Comparison of ENCODE assay signal across 1 cellular context in genomic region chr14:24232645-24233537, GRCh38.
TF ChIP-seq lines count a peak whose summit lies in the region.

Gene GMPR2, plus strand, starts transcription at chr14:24232929. Its CDS starts 325 bp downstream, at chr14:24233254.

TF ChIP-seq in HepG2, 621 proteins besides CTCF, POLR2A, EP300 and RAD21 (continued from another document and continues in another):
- TF ChIP-seq, protein P1, sequence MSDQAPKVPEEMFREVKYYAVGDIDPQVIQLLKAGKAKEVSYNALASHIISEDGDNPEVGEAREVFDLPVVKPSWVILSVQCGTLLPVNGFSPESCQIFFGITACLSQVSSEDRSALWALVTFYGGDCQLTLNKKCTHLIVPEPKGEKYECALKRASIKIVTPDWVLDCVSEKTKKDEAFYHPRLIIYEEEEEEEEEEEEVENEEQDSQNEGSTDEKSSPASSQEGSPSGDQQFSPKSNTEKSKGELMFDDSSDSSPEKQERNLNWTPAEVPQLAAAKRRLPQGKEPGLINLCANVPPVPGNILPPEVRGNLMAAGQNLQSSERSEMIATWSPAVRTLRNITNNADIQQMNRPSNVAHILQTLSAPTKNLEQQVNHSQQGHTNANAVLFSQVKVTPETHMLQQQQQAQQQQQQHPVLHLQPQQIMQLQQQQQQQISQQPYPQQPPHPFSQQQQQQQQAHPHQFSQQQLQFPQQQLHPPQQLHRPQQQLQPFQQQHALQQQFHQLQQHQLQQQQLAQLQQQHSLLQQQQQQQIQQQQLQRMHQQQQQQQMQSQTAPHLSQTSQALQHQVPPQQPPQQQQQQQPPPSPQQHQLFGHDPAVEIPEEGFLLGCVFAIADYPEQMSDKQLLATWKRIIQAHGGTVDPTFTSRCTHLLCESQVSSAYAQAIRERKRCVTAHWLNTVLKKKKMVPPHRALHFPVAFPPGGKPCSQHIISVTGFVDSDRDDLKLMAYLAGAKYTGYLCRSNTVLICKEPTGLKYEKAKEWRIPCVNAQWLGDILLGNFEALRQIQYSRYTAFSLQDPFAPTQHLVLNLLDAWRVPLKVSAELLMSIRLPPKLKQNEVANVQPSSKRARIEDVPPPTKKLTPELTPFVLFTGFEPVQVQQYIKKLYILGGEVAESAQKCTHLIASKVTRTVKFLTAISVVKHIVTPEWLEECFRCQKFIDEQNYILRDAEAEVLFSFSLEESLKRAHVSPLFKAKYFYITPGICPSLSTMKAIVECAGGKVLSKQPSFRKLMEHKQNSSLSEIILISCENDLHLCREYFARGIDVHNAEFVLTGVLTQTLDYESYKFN (CRISPR knock-in tag; conservative IDR thresholded peaks at IDR 0.05): peak; percentile 77
- TF ChIP-seq ZNF761 (CRISPR knock-in tag; conservative IDR thresholded peaks at IDR 0.05) (peak; percentile 98; the same call in 1 of the 2 replicates), NPAS2 (CRISPR knock-in tag; IDR thresholded peaks at IDR 0.05; ENCODE audit: borderline replicate concordance) (0 out of 2 replicates have a peak, but pooled peaks have one; percentile 20), RARA (CRISPR knock-in tag; IDR thresholded peaks at IDR 0.05) (no peak; the same call in none of the 2 replicates), NFE2 (CRISPR knock-in tag; IDR thresholded peaks at IDR 0.05) (no peak), ZNF414 (CRISPR knock-in tag; IDR thresholded peaks at IDR 0.05) (peak; percentile 99), HMG20A (CRISPR knock-in tag; IDR thresholded peaks at IDR 0.05; ENCODE audit: borderline replicate concordance) (no peak; the same call in 1 of the 2 replicates), FLYWCH1 (CRISPR knock-in tag; IDR thresholded peaks at IDR 0.05) (0 out of 2 replicates have a peak, but pooled peaks have one; percentile 73), ZNF75D (CRISPR knock-in tag; IDR thresholded peaks at IDR 0.05; ENCODE audit: borderline replicate concordance) (peak; percentile 88; the same call in 1 of the 2 replicates), MXI1 (IDR thresholded peaks at IDR 0.05; ENCODE audit: borderline replicate concordance, low read depth, low read length) (peak; percentile 27; the same call in 2 of the 3 replicates), ATF2 (CRISPR knock-in tag; IDR thresholded peaks at IDR 0.05) (peak; percentile 11), GATA4 (IDR thresholded peaks at IDR 0.05; ENCODE audit: borderline replicate concordance, low read depth) (peak; percentile 39; the same call in 1 of the 2 replicates), ZNF883 (CRISPR knock-in tag; IDR thresholded peaks at IDR 0.05; ENCODE audit: not compliant biosample characterization) (peak; percentile 59), ZBTB42 (CRISPR knock-in tag; IDR thresholded peaks at IDR 0.05) (peak; percentile 81; the same call in 1 of the 2 replicates), IKZF5 (CRISPR knock-in tag; IDR thresholded peaks at IDR 0.05) (peak; percentile 88), KDM5B (CRISPR knock-in tag; IDR thresholded peaks at IDR 0.05; ENCODE audit: borderline replicate concordance) (peak; percentile 95), SP140L (CRISPR knock-in tag; IDR thresholded peaks at IDR 0.05; ENCODE audit: borderline replicate concordance) (no peak; the same call in 1 of the 2 replicates), MNT (IDR thresholded peaks at IDR 0.05) (no peak), ZNF12 (CRISPR knock-in tag; IDR thresholded peaks at IDR 0.05) (peak; percentile 56), ZSCAN29 (CRISPR knock-in tag; conservative IDR thresholded peaks at IDR 0.05) (peak; percentile 95), ZNF44 (CRISPR knock-in tag; IDR thresholded peaks at IDR 0.05) (peak; percentile 2; the same call in 1 of the 2 replicates), FOXJ3 (CRISPR knock-in tag; IDR thresholded peaks at IDR 0.05; ENCODE audit: borderline replicate concordance) (peak; percentile 92), PITX1 (CRISPR knock-in tag; IDR thresholded peaks at IDR 0.05) (peak; percentile 86), RXRB (CRISPR knock-in tag; IDR thresholded peaks at IDR 0.05; ENCODE audit: borderline replicate concordance) (peak; percentile 70), ZNF251 (CRISPR knock-in tag; IDR thresholded peaks at IDR 0.05) (peak; percentile 85), JUNB (CRISPR knock-in tag; IDR thresholded peaks at IDR 0.05; ENCODE audit: borderline replicate concordance) (no peak), MYNN (CRISPR knock-in tag; IDR thresholded peaks at IDR 0.05; ENCODE audit: low read depth) (peak; percentile 95), ZNF619 (CRISPR knock-in tag; IDR thresholded peaks at IDR 0.05) (no peak), TGIF2 (CRISPR knock-in tag; IDR thresholded peaks at IDR 0.05) (peak; percentile 86; the same call in 1 of the 2 replicates), SP5 (CRISPR knock-in tag; IDR thresholded peaks at IDR 0.05; ENCODE audit: borderline replicate concordance, low read depth) (peak; percentile 10; the same call in 1 of the 2 replicates), ZNF124 (CRISPR knock-in tag; IDR thresholded peaks at IDR 0.05) (no peak), NCOA2 (CRISPR knock-in tag; IDR thresholded peaks at IDR 0.05) (no peak; the same call in 1 of the 2 replicates), ZNF230 (CRISPR knock-in tag; IDR thresholded peaks at IDR 0.05) (peak; percentile 87; the same call in 1 of the 2 replicates), SAFB2 (CRISPR knock-in tag; IDR thresholded peaks at IDR 0.05; ENCODE audit: borderline replicate concordance, low read depth) (no peak; the same call in 1 of the 2 replicates), MTF2 (CRISPR knock-in tag; IDR thresholded peaks at IDR 0.05; ENCODE audit: borderline replicate concordance) (peak; percentile 99), ZNF792 (CRISPR knock-in tag; IDR thresholded peaks at IDR 0.05) (no peak; the same call in 1 of the 2 replicates), PRDM15 (CRISPR knock-in tag; IDR thresholded peaks at IDR 0.05) (peak; percentile 68; the same call in 1 of the 2 replicates), CENPT (CRISPR knock-in tag; IDR thresholded peaks at IDR 0.05; ENCODE audit: low read depth) (peak; percentile 77; the same call in 1 of the 2 replicates)
- TF ChIP-seq, protein P2, sequence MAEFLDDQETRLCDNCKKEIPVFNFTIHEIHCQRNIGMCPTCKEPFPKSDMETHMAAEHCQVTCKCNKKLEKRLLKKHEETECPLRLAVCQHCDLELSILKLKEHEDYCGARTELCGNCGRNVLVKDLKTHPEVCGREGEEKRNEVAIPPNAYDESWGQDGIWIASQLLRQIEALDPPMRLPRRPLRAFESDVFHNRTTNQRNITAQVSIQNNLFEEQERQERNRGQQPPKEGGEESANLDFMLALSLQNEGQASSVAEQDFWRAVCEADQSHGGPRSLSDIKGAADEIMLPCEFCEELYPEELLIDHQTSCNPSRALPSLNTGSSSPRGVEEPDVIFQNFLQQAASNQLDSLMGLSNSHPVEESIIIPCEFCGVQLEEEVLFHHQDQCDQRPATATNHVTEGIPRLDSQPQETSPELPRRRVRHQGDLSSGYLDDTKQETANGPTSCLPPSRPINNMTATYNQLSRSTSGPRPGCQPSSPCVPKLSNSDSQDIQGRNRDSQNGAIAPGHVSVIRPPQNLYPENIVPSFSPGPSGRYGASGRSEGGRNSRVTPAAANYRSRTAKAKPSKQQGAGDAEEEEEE (CRISPR knock-in tag; IDR thresholded peaks at IDR 0.05; ENCODE audit: borderline replicate concordance): no peak; the same call in 1 of the 2 replicates
- TF ChIP-seq, protein P3, sequence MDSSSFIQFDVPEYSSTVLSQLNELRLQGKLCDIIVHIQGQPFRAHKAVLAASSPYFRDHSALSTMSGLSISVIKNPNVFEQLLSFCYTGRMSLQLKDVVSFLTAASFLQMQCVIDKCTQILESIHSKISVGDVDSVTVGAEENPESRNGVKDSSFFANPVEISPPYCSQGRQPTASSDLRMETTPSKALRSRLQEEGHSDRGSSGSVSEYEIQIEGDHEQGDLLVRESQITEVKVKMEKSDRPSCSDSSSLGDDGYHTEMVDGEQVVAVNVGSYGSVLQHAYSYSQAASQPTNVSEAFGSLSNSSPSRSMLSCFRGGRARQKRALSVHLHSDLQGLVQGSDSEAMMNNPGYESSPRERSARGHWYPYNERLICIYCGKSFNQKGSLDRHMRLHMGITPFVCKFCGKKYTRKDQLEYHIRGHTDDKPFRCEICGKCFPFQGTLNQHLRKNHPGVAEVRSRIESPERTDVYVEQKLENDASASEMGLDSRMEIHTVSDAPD (CRISPR knock-in tag; IDR thresholded peaks at IDR 0.05): 0 out of 2 replicates have a peak, but pooled peaks have one; percentile 37
- TF ChIP-seq, protein P4, sequence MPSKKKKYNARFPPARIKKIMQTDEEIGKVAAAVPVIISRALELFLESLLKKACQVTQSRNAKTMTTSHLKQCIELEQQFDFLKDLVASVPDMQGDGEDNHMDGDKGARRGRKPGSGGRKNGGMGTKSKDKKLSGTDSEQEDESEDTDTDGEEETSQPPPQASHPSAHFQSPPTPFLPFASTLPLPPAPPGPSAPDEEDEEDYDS (CRISPR knock-in tag; IDR thresholded peaks at IDR 0.05): peak; percentile 47; the same call in 1 of the 2 replicates
- TF ChIP-seq, protein P5, sequence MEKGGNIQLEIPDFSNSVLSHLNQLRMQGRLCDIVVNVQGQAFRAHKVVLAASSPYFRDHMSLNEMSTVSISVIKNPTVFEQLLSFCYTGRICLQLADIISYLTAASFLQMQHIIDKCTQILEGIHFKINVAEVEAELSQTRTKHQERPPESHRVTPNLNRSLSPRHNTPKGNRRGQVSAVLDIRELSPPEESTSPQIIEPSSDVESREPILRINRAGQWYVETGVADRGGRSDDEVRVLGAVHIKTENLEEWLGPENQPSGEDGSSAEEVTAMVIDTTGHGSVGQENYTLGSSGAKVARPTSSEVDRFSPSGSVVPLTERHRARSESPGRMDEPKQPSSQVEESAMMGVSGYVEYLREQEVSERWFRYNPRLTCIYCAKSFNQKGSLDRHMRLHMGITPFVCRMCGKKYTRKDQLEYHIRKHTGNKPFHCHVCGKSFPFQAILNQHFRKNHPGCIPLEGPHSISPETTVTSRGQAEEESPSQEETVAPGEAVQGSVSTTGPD (CRISPR knock-in tag; IDR thresholded peaks at IDR 0.05): no peak; the same call in 1 of the 2 replicates
